In genomic region chr1:31739281-31739853, GRCh38 we compare ENCODE assay signal across 9 cellular contexts. TPM values are rescaled to one million over a fixed set of nuclear protein-coding genes. Genes with fewer than 3 reads are reported as not detected.
DNase-seq lines count a peak whose midpoint lies in the region; ATAC-seq, FAIRE-seq and TF ChIP-seq lines count a peak whose summit lies in the region.
"Had no signal": no experiment of that assay in that cellular context is flagged by ENCODE, and none has a peak within 500 bp of the region (broad histone marks: within the 10 kb centered on the region; RNA-seq: fewer than 3 reads in every experiment).

No MANE protein-coding gene starts in this region.

- H3K36me3 ChIP-seq in Karpas-422 (ENCODE audit: insufficient read depth, low read length) (no peaks in the 10 kb centered on the region), H1 (ENCODE audit: control insufficient read depth in 2 of 4, insufficient read depth in 4 of 4, low read length in 3 of 4) (peaks cover 0 to 4% (median 0%) of the 10 kb centered on the region in 4 experiments; a peak in 1 of 8 replicates), PC-3 (ENCODE audit: low read depth, low read length) (no peaks in the 10 kb centered on the region)

- H3K27me3 Mint-ChIP-seq in activated CD4-positive, alpha-beta memory T cell treated with anti-CD3 and anti-CD28 coated beads, Interleukin-2, amount 10 ng/mL, durations not matched to agents 7 days and 5 days = peaks cover 2% of the 10 kb centered on the region

- no peaks in the 10 kb centered on the region for H3K9me2 ChIP-seq in Karpas-422 (replicated peaks; ENCODE audit: insufficient read depth, low read length)
- no peaks in the 10 kb centered on the region for H3K9me2 ChIP-seq in PC-3 (replicated peaks; ENCODE audit: low read length)

- WGBS in H1 (ENCODE audit: extremely low coverage in 1 of 2, insufficient coverage in 1 of 2, insufficient read length in 1 of 2, insufficient replicate concordance in 2 of 2, low coverage in 1 of 2, low lambda C conversion rate in 2 of 2, missing lambda C conversion rate in 1 of 2), 2 experiments = 74% methylated on average over 15 of the region's 16 CpGs; no CpG with 5 or more reads in 1 of the 2 experiments

- no peaks in the 10 kb centered on the region for H3K23me2 ChIP-seq in H1 (ENCODE audit: low read depth, low read length)

- BruUV-seq in PC-3 (replicated peaks; lab: Mats Ljungman, UMichigan) = no TSS peak

- 0 out of 2 replicates have a peak overlapping the region, but pooled peaks have one; percentile 60 for H2BK12ac ChIP-seq in H1 (ENCODE audit: low read depth, low read length)

- no peak overlapping the region for H2BK120ac ChIP-seq in H1 (replicated peaks; ENCODE audit: low read depth, low read length)

- no peak for TF ChIP-seq POLR2A in H1 (IDR thresholded peaks at IDR 0.05; ENCODE audit: control extremely low read depth in 1 of 2, low read depth in 2 of 2, low read length in 2 of 2)

- H3K9me3 Mint-ChIP-seq in activated CD4-positive, alpha-beta memory T cell treated with anti-CD3 and anti-CD28 coated beads, Interleukin-2, amount 10 ng/mL, durations not matched to agents 7 days and 5 days = no peaks in the 10 kb centered on the region

- H3K79me1 ChIP-seq in H1 (ENCODE audit: low read depth, low read length) = no peaks in the 10 kb centered on the region

- no peak overlapping the region; the same call in 1 of the 2 replicates for H2AFZ ChIP-seq in Karpas-422 (ENCODE audit: low read length)
- no peak overlapping the region for H2AFZ ChIP-seq in H1 (ENCODE audit: low read length)
- H2AFZ ChIP-seq in PC-3 (ENCODE audit: low read length) = no peak overlapping the region

- H2BK5ac ChIP-seq in H1 (ENCODE audit: low read depth, low read length) = no peak overlapping the region

- H3K4me1 ChIP-seq in Karpas-422 (ENCODE audit: low read length) = peaks cover 27% of the 10 kb centered on the region
- peaks cover 0 to 5% (median 4%) of the 10 kb centered on the region in 4 experiments; a peak in 3 of 7 replicates for H3K4me1 ChIP-seq in H1 (replicated peaks in 1 of 4; ENCODE audit: control insufficient read depth in 3 of 4, insufficient read depth in 4 of 4, low read length in 3 of 4)
- no peaks in the 10 kb centered on the region for H3K4me1 ChIP-seq in PC-3 (ENCODE audit: insufficient read depth, low read length)

- H3K4me2 ChIP-seq in Karpas-422 (ENCODE audit: low read depth, low read length, poor library complexity, severe bottlenecking) = peak overlapping the region; percentile 33
- H3K4me2 ChIP-seq in H1 (ENCODE audit: insufficient read depth in 1 of 2, low read depth in 2 of 2, low read length in 2 of 2) = no peak overlapping the region; a peak in 1 of 4 replicates
- H3K4me2 ChIP-seq in PC-3 (ENCODE audit: low read length) = no peak overlapping the region

- no peaks in the 10 kb centered on the region for H3K79me2 ChIP-seq in Karpas-422 (ENCODE audit: low read length)
- no peaks in the 10 kb centered on the region for H3K79me2 ChIP-seq in H1 (ENCODE audit: control insufficient read depth in 1 of 2, insufficient read depth in 2 of 2, low read length in 2 of 2)
- no peaks in the 10 kb centered on the region for H3K79me2 ChIP-seq in PC-3 (ENCODE audit: low read length)

- DNase-seq in Karpas-422 = peak; percentile 89
- peak; percentile 72 for DNase-seq in activated CD4-positive, alpha-beta memory T cell treated with anti-CD3 and anti-CD28 coated beads, Interleukin-2, amount 10 ng/mL, durations not matched to agents 7 days and 5 days
- peak in 1 of 2 experiments; percentile 68 for DNase-seq in H1 (ENCODE audit: low read depth in 1 of 2, low spot score in 2 of 2)
- peak; percentile 62 for DNase-seq in stimulated activated CD8-positive, alpha-beta memory T cell treated with anti-CD3 and anti-CD28 coated beads, Interleukin-4, amount 100 ng/mL, for 48 hours
- no peak for DNase-seq in superior temporal gyrus (ENCODE audit: extremely low spot score)
- no peak for DNase-seq in PC-3

- H4K20me1 ChIP-seq in Karpas-422 (ENCODE audit: insufficient read depth, low read depth, low read length) (peaks cover 4% of the 10 kb centered on the region; the same call in 1 of the 2 replicates), H1 (replicated peaks in 1 of 2; ENCODE audit: control insufficient read depth in 1 of 2, insufficient read depth in 2 of 2, low read length in 2 of 2) (peaks cover 0 to 6% of the 10 kb centered on the region in 2 experiments), PC-3 (ENCODE audit: low read length) (no peaks in the 10 kb centered on the region)

- no peak overlapping the region for H2BK20ac ChIP-seq in H1 (ENCODE audit: low read length)

- no peak overlapping the region for H3K4ac ChIP-seq in H1 (replicated peaks; ENCODE audit: insufficient read length, low read depth, low read length)

- H3K4me1 Mint-ChIP-seq in activated CD4-positive, alpha-beta memory T cell treated with anti-CD3 and anti-CD28 coated beads, Interleukin-2, amount 10 ng/mL, durations not matched to agents 7 days and 5 days = peaks cover 12% of the 10 kb centered on the region

- H3K9ac ChIP-seq in Karpas-422 (ENCODE audit: low read length) = no peak overlapping the region
- no peak overlapping the region for H3K9ac ChIP-seq in H1 (replicated peaks in 1 of 4; ENCODE audit: extremely low read depth in 1 of 4, low read depth in 3 of 4, low read length in 3 of 4)
- H3K9ac ChIP-seq in PC-3 (ENCODE audit: low read length) = no peak overlapping the region

- peak overlapping the region; percentile 25; the same call in 1 of the 2 replicates for H2BK15ac ChIP-seq in H1 (ENCODE audit: low read length)

- no peak overlapping the region for H3K23ac ChIP-seq in H1 (ENCODE audit: insufficient read length)

- H3K56ac ChIP-seq in H1 (replicated peaks; ENCODE audit: insufficient read length, low read depth, low read length) = no peak overlapping the region

- 0 out of 2 replicates have a peak overlapping the region, but pooled peaks have one; percentile 36 for H4K8ac ChIP-seq in H1 (ENCODE audit: extremely low read depth, insufficient read depth, low read length)

- CTCF ChIA-PET in activated CD4-positive, alpha-beta memory T cell treated with anti-CD3 and anti-CD28 coated beads, Interleukin-2, amount 10 ng/mL, durations not matched to agents 7 days and 5 days (lab: Charles Lee) = interaction anchor here (1.0 kb wide), 1 partner anchor 78 kb away, joined by 3 read pairs; no protein-coding TSS in a partner anchor
- CTCF ChIA-PET in H1 (lab: Charles Lee; ENCODE audit: partially characterized antibody) (interaction anchor here (1.7 to 9.2 kb wide), 4 partner anchors 12 to 75 kb away, joined by 6 to 130 read pairs (median 54); no protein-coding TSS in a partner anchor), PC-3 (lab: Charles Lee) (no interaction called here)

- no peak overlapping the region for H3K18ac ChIP-seq in H1 (ENCODE audit: extremely low read depth, low read length)

- H2AK5ac ChIP-seq in H1 (ENCODE audit: low read depth, low read length) = no peak overlapping the region

- ATAC-seq in GM18867 (IDR thresholded peaks at IDR 0.05; ENCODE audit: unreplicated experiment) (no peak), HG02588 (IDR thresholded peaks at IDR 0.05; ENCODE audit: unreplicated experiment) (no peak), PC-3 (no peak)

- H3K27ac Mint-ChIP-seq in activated CD4-positive, alpha-beta memory T cell treated with anti-CD3 and anti-CD28 coated beads, Interleukin-2, amount 10 ng/mL, durations not matched to agents 7 days and 5 days = peak overlapping the region; percentile 72

- no peak overlapping the region for H3K14ac ChIP-seq in H1 (ENCODE audit: insufficient read length)

- intact Hi-C loops in PC-3 (cut with micrococcal nuclease) = no loop called here

- no peaks in the 10 kb centered on the region for H3K36me3 Mint-ChIP-seq in activated CD4-positive, alpha-beta memory T cell treated with anti-CD3 and anti-CD28 coated beads, Interleukin-2, amount 10 ng/mL, durations not matched to agents 7 days and 5 days (ENCODE audit: low read depth)

- H4K91ac ChIP-seq in H1 (replicated peaks; ENCODE audit: insufficient read length, low read length) = no peak overlapping the region

- TF ChIP-seq CTCF in H1 (IDR thresholded peaks at IDR 0.05; ENCODE audit: control extremely low read depth in 1 of 3, insufficient read depth in 1 of 3, low read depth in 1 of 3, low read length in 3 of 3) = no peak
- TF ChIP-seq CTCF in PC-3 (conservative IDR thresholded peaks at IDR 0.05; ENCODE audit: low read depth, low read length) = no peak

- H3K27ac ChIP-seq in Karpas-422 (ENCODE audit: low read length) (no peak overlapping the region), H1 (ENCODE audit: low read depth, low read length) (no peak overlapping the region), PC-3 (ENCODE audit: low read length) (no peak overlapping the region)

- TF ChIP-seq EP300 in H1 (IDR thresholded peaks at IDR 0.05; ENCODE audit: borderline replicate concordance in 1 of 2, low read depth in 2 of 2, low read length in 2 of 2) = no peak

- FAIRE-seq in H1 (lab: Jason Lieb, UNC) = no peak
- FAIRE-seq: colon had no signal

- H3K27me3 ChIP-seq in Karpas-422 (ENCODE audit: low read length) = no peaks in the 10 kb centered on the region
- H3K27me3 ChIP-seq in H1 (replicated peaks in 1 of 4; ENCODE audit: control insufficient read depth in 3 of 4, extremely low read depth in 1 of 4, insufficient read depth in 3 of 4, low read length in 3 of 4) = no peaks in the 10 kb centered on the region
- H3K27me3 ChIP-seq in PC-3 (ENCODE audit: low read length) = no peaks in the 10 kb centered on the region

- no peak overlapping the region for H4K5ac ChIP-seq in H1 (ENCODE audit: insufficient read length, low read depth, low read length)

- peak overlapping the region; percentile 27 for H3K4me3 Mint-ChIP-seq in activated CD4-positive, alpha-beta memory T cell treated with anti-CD3 and anti-CD28 coated beads, Interleukin-2, amount 10 ng/mL, durations not matched to agents 7 days and 5 days

- POLR2A ChIA-PET in activated CD4-positive, alpha-beta memory T cell treated with anti-CD3 and anti-CD28 coated beads, Interleukin-2, amount 10 ng/mL, durations not matched to agents 7 days and 5 days (lab: Charles Lee) = interaction anchor here (1.5 kb wide), 1 partner anchor 11 kb away, joined by 4 read pairs; no protein-coding TSS in a partner anchor
- POLR2A ChIA-PET in H1 (lab: Charles Lee; ENCODE audit: partially characterized antibody) (interaction anchor here (0.7 to 1.2 kb wide), 3 partner anchors 11 to 197 kb away, joined by 3 read pairs; no protein-coding TSS in a partner anchor), PC-3 (lab: Charles Lee; ENCODE audit: unreplicated experiment) (no interaction called here)

- no peak for TF ChIP-seq RAD21 in H1 (IDR thresholded peaks at IDR 0.05 in 1 of 2, conservative IDR thresholded peaks at IDR 0.05 in 1 of 2; ENCODE audit: low read depth in 2 of 2, low read length in 2 of 2)

- no peaks in the 10 kb centered on the region for H3F3A ChIP-seq in PC-3 (ENCODE audit: low read length, unreplicated experiment)

- H3K4me3 ChIP-seq in Karpas-422 (ENCODE audit: low read length) = no peak overlapping the region
- no peak overlapping the region for H3K4me3 ChIP-seq in H1 (ENCODE audit: extremely low read depth in 1 of 4, insufficient read depth in 2 of 4, low read depth in 3 of 4, low read length in 4 of 4)
- H3K4me3 ChIP-seq in PC-3 (ENCODE audit: low read length) = no peak overlapping the region

- H3K9me3 ChIP-seq in Karpas-422 (ENCODE audit: low read length) (no peaks in the 10 kb centered on the region), H1 (ENCODE audit: insufficient read depth in 2 of 2, low read depth in 1 of 2, low read length in 1 of 2) (no peaks in the 10 kb centered on the region), PC-3 (ENCODE audit: low read length) (no peaks in the 10 kb centered on the region)

RNA-seq across cellular contexts. Expression of gene ADGRB2, which starts 24.8 kb away (rescaled TPM):
- 9.2 and 28.5 TPM in 2 replicates for total RNA-seq in Karpas-422 (2014; rRNA removed; shearing (Covaris generic); ENCODE audit: low replicate concordance)
- total RNA-seq in activated CD4-positive, alpha-beta memory T cell treated with anti-CD3 and anti-CD28 coated beads, Interleukin-2, amount 10 ng/mL, durations not matched to agents 7 days and 5 days = under 1 TPM; 0.68 to 0.81 TPM
- total RNA-seq in H1 (2021; fragmentation: NEBNext Ultra II Directional; extraction: Animal tissue kit (Norgen Biotek cat#: 25700)) = 25.8 and 26.2 TPM in 2 replicates
- polyA plus RNA-seq in H1 (2011; rRNA removed) = 15.6 and 29.0 TPM in 2 replicates
- 20.6 TPM for polyA plus RNA-seq in H1 (2011; cell fraction: cytosol; rRNA removed)
- 126 TPM for polyA plus RNA-seq in H1 (2011; cell fraction: nucleus; rRNA removed)
- 17.3 to 29.1 TPM (median 22.1 TPM) in 4 replicates for polyA plus RNA-seq in H1 (2012, experiment 1 of 2)
- polyA plus RNA-seq in H1 (2012, experiment 2 of 2) = 15.4 TPM
- polyA plus RNA-seq in H1 (2013, experiment 1 of 2) = 13.4 TPM
- 13.0 TPM for polyA plus RNA-seq in H1 (2013, experiment 2 of 2)
- polyA minus RNA-seq in H1 (2011; rRNA and poly(A)+ RNA removed) = 7.5 and 9.4 TPM in 2 replicates
- polyA minus RNA-seq in H1 (2011; cell fraction: cytosol; rRNA and poly(A)+ RNA removed) = 14.0 TPM
- polyA minus RNA-seq in H1 (2011; cell fraction: nucleus; rRNA and poly(A)+ RNA removed) = 22.9 TPM
- 12.3 and 15.7 TPM in 2 replicates for total RNA-seq in PC-3 (2014; rRNA removed)

RNA-seq across cellular contexts. Expression of gene COL16A1, which starts 35.5 kb away (rescaled TPM):
- not detected in 2 replicates for total RNA-seq in Karpas-422 (2014; rRNA removed; shearing (Covaris generic); ENCODE audit: low replicate concordance)
- total RNA-seq in activated CD4-positive, alpha-beta memory T cell treated with anti-CD3 and anti-CD28 coated beads, Interleukin-2, amount 10 ng/mL, durations not matched to agents 7 days and 5 days = not detected
- 7.9 and 10.5 TPM in 2 replicates for total RNA-seq in H1 (2021; fragmentation: NEBNext Ultra II Directional; extraction: Animal tissue kit (Norgen Biotek cat#: 25700))
- 2.0 and 3.4 TPM in 2 replicates for polyA plus RNA-seq in H1 (2011; rRNA removed)
- 4.3 TPM for polyA plus RNA-seq in H1 (2011; cell fraction: cytosol; rRNA removed)
- 31.3 TPM for polyA plus RNA-seq in H1 (2011; cell fraction: nucleus; rRNA removed)
- 6.8 to 10.8 TPM (median 7.9 TPM) in 4 replicates for polyA plus RNA-seq in H1 (2012, experiment 1 of 2)
- 2.9 TPM for polyA plus RNA-seq in H1 (2012, experiment 2 of 2)
- polyA plus RNA-seq in H1 (2013, experiment 1 of 2) = 4.2 TPM
- 3.6 TPM for polyA plus RNA-seq in H1 (2013, experiment 2 of 2)
- 3.3 and 4.2 TPM in 2 replicates for polyA minus RNA-seq in H1 (2011; rRNA and poly(A)+ RNA removed)
- 6.8 TPM for polyA minus RNA-seq in H1 (2011; cell fraction: cytosol; rRNA and poly(A)+ RNA removed)
- 8.7 TPM for polyA minus RNA-seq in H1 (2011; cell fraction: nucleus; rRNA and poly(A)+ RNA removed)
- 1.7 and 5.0 TPM in 2 replicates for total RNA-seq in PC-3 (2014; rRNA removed)

Comparison
In these comparisons a context has a peak if more than half of its experiments do, and no peak if none do; other contexts are left out.
1. DNase-seq: peak in Karpas-422 (single experiment), activated CD4-positive, alpha-beta memory T cell treated with anti-CD3 and anti-CD28 coated beads, Interleukin-2, amount 10 ng/mL, durations not matched to agents 7 days and 5 days (single experiment) and stimulated activated CD8-positive, alpha-beta memory T cell treated with anti-CD3 and anti-CD28 coated beads, Interleukin-4, amount 100 ng/mL, for 48 hours (single experiment); none in superior temporal gyrus (single experiment) and PC-3 (single experiment).